In the genomic region with DNA sequence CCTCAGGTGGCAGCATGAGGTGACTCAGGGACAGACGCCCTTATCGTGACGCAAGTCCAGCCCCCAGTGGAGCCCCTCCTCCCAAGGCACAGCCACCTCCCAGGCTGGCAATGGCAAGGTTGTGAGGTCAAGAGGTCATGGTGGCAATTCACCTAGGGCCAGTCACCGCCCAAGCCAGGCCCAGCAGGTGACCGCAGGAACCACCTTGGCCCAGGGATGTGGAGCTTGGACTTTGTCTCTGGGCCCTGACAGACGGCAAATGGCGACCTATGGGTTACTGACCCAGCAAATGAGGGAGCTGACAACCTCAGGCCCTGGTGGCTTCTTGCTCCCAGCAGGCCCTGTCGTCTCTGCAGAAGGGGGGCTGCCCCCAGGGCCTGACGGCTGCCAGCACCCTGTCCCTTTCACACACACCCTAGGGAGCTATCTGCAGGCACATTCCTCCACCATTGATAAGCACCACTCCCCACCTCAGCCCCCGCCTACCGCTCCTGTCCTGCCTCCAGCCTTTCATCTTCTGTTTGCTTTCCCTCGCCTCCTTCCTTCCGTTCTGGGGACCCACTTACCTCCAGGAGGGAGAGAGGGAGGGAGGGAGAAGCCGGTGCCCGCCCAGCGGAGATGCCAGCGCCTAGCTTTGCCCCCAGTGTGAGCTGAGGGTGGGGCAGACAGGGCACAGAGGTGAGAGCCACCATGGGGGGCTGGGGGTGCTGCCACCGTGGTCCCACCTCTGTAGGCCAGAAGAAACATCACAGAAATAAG, we compare ENCODE assay signal across 2 cellular contexts.
TF ChIP-seq lines count a peak whose summit lies in the region.

No MANE protein-coding gene starts in this region.

TF ChIP-seq in K562, 482 proteins besides CTCF, POLR2A, EP300 and RAD21 (continues in another document):
- TF ChIP-seq POLR2AphosphoS5 (IDR thresholded peaks at IDR 0.05; ENCODE audit: control insufficient read depth, insufficient read depth, low read depth, low read length) (peak; percentile 85), PHB2 (IDR thresholded peaks at IDR 0.05; ENCODE audit: low read depth) (peak; percentile 49; the same call in 1 of the 2 replicates), NCOA1 (IDR thresholded peaks at IDR 0.05; ENCODE audit: low read depth) (peak; percentile 69; the same call in 1 of the 2 replicates), ZNF24 (IDR thresholded peaks at IDR 0.05) (0 out of 2 replicates have a peak, but pooled peaks have one; percentile 29), SRSF9 (IDR thresholded peaks at IDR 0.05; ENCODE audit: borderline replicate concordance, low read depth, low read length) (no peak), FOXP1 (CRISPR knock-in tag; IDR thresholded peaks at IDR 0.05) (no peak), DMBX1 (CRISPR knock-in tag; IDR thresholded peaks at IDR 0.05; ENCODE audit: borderline replicate concordance) (no peak), KDM1A (IDR thresholded peaks at IDR 0.05) (peak; percentile 81 to 85; a peak in 3 of 4 replicates), FUS (optimal IDR thresholded peaks at IDR 0.05; ENCODE audit: low read depth, low read length) (no peak), EZH2 (IDR thresholded peaks at IDR 0.05; ENCODE audit: borderline replicate concordance, low read depth, low read length) (no peak), PRMT5 (CRISPR knock-in tag; IDR thresholded peaks at IDR 0.05) (no peak), SNIP1 (IDR thresholded peaks at IDR 0.05; ENCODE audit: low read depth) (no peak), CBFA2T3 (IDR thresholded peaks at IDR 0.05) (peak; percentile 96), MYNN (IDR thresholded peaks at IDR 0.05) (peak; percentile 92), MYNN (CRISPR knock-in tag; IDR thresholded peaks at IDR 0.05) (no peak), ZNF133 (CRISPR knock-in tag; IDR thresholded peaks at IDR 0.05) (no peak), E2F3 (CRISPR knock-in tag; IDR thresholded peaks at IDR 0.05) (no peak), JUND (IDR thresholded peaks at IDR 0.05; ENCODE audit: borderline replicate concordance, low read depth, low read length) (peak; percentile 64), JUND (tag; IDR thresholded peaks at IDR 0.05; ENCODE audit: borderline replicate concordance, low read depth, low read length) (peak; percentile 54; the same call in 1 of the 3 replicates), ZFX (CRISPR knock-in tag; IDR thresholded peaks at IDR 0.05) (peak; percentile 66), ARID1B (IDR thresholded peaks at IDR 0.05) (peak; percentile 96)
- TF ChIP-seq, protein P1, sequence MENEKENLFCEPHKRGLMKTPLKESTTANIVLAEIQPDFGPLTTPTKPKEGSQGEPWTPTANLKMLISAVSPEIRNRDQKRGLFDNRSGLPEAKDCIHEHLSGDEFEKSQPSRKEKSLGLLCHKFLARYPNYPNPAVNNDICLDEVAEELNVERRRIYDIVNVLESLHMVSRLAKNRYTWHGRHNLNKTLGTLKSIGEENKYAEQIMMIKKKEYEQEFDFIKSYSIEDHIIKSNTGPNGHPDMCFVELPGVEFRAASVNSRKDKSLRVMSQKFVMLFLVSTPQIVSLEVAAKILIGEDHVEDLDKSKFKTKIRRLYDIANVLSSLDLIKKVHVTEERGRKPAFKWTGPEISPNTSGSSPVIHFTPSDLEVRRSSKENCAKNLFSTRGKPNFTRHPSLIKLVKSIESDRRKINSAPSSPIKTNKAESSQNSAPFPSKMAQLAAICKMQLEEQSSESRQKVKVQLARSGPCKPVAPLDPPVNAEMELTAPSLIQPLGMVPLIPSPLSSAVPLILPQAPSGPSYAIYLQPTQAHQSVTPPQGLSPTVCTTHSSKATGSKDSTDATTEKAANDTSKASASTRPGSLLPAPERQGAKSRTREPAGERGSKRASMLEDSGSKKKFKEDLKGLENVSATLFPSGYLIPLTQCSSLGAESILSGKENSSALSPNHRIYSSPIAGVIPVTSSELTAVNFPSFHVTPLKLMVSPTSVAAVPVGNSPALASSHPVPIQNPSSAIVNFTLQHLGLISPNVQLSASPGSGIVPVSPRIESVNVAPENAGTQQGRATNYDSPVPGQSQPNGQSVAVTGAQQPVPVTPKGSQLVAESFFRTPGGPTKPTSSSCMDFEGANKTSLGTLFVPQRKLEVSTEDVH (IDR thresholded peaks at IDR 0.05; ENCODE audit: low read depth, partially characterized antibody), result no peak
- TF ChIP-seq, protein P2, sequence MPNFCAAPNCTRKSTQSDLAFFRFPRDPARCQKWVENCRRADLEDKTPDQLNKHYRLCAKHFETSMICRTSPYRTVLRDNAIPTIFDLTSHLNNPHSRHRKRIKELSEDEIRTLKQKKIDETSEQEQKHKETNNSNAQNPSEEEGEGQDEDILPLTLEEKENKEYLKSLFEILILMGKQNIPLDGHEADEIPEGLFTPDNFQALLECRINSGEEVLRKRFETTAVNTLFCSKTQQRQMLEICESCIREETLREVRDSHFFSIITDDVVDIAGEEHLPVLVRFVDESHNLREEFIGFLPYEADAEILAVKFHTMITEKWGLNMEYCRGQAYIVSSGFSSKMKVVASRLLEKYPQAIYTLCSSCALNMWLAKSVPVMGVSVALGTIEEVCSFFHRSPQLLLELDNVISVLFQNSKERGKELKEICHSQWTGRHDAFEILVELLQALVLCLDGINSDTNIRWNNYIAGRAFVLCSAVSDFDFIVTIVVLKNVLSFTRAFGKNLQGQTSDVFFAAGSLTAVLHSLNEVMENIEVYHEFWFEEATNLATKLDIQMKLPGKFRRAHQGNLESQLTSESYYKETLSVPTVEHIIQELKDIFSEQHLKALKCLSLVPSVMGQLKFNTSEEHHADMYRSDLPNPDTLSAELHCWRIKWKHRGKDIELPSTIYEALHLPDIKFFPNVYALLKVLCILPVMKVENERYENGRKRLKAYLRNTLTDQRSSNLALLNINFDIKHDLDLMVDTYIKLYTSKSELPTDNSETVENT (CRISPR knock-in tag; IDR thresholded peaks at IDR 0.05), result peak; percentile 31; the same call in 1 of the 2 replicates
- TF ChIP-seq, protein P3, sequence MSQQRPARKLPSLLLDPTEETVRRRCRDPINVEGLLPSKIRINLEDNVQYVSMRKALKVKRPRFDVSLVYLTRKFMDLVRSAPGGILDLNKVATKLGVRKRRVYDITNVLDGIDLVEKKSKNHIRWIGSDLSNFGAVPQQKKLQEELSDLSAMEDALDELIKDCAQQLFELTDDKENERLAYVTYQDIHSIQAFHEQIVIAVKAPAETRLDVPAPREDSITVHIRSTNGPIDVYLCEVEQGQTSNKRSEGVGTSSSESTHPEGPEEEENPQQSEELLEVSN (IDR thresholded peaks at IDR 0.05; ENCODE audit: borderline replicate concordance in 1 of 2, extremely low read depth in 1 of 2, insufficient read depth in 1 of 2, insufficient read length in 1 of 2, low read depth in 1 of 2, low read length in 1 of 2, poor library complexity in 1 of 2, severe bottlenecking in 1 of 2), result peak; percentile 13 to 23
- TF ChIP-seq, protein P4, sequence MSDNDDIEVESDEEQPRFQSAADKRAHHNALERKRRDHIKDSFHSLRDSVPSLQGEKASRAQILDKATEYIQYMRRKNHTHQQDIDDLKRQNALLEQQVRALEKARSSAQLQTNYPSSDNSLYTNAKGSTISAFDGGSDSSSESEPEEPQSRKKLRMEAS (CRISPR knock-in tag; IDR thresholded peaks at IDR 0.05), result no peak; the same call in 1 of the 2 replicates
- TF ChIP-seq, protein P5, sequence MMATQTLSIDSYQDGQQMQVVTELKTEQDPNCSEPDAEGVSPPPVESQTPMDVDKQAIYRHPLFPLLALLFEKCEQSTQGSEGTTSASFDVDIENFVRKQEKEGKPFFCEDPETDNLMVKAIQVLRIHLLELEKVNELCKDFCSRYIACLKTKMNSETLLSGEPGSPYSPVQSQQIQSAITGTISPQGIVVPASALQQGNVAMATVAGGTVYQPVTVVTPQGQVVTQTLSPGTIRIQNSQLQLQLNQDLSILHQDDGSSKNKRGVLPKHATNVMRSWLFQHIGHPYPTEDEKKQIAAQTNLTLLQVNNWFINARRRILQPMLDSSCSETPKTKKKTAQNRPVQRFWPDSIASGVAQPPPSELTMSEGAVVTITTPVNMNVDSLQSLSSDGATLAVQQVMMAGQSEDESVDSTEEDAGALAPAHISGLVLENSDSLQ (IDR thresholded peaks at IDR 0.05), result peak; percentile 81

TF ChIP-seq in liver, 16 proteins besides CTCF, POLR2A, EP300 and RAD21:
- TF ChIP-seq TAF1 (conservative IDR thresholded peaks at IDR 0.05), result no peak
- TF ChIP-seq YY1 (IDR thresholded peaks at IDR 0.05), result peak; percentile 93
- TF ChIP-seq HNF4G (IDR thresholded peaks at IDR 0.05), result peak; percentile 97
- TF ChIP-seq, protein P4 (IDR thresholded peaks at IDR 0.05), result peak; percentile 93
- TF ChIP-seq FOXA2 (IDR thresholded peaks at IDR 0.05), result peak; percentile 58
- TF ChIP-seq FOXA1 (IDR thresholded peaks at IDR 0.05), result peak; percentile 71
- TF ChIP-seq, protein P6, sequence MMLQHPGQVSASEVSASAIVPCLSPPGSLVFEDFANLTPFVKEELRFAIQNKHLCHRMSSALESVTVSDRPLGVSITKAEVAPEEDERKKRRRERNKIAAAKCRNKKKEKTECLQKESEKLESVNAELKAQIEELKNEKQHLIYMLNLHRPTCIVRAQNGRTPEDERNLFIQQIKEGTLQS (IDR thresholded peaks at IDR 0.05), result peak; percentile 70
- peak; percentile 98 for TF ChIP-seq HNF4A (conservative IDR thresholded peaks at IDR 0.05)
- TF ChIP-seq EGR1 (IDR thresholded peaks at IDR 0.05; ENCODE audit: low read depth in 2 of 2), result peak in 1 of 2 donors; percentile 78
- TF ChIP-seq SP1 (IDR thresholded peaks at IDR 0.05), result peak; percentile 98
- peak in 1 of 2 donors; percentile 69 for TF ChIP-seq GABPA (IDR thresholded peaks at IDR 0.05 in 1 of 2, conservative IDR thresholded peaks at IDR 0.05 in 1 of 2)
- TF ChIP-seq JUND (IDR thresholded peaks at IDR 0.05), result peak; percentile 70 to 81
- peak; percentile 100 for TF ChIP-seq NR2F2 (IDR thresholded peaks at IDR 0.05)
- TF ChIP-seq, protein P7, sequence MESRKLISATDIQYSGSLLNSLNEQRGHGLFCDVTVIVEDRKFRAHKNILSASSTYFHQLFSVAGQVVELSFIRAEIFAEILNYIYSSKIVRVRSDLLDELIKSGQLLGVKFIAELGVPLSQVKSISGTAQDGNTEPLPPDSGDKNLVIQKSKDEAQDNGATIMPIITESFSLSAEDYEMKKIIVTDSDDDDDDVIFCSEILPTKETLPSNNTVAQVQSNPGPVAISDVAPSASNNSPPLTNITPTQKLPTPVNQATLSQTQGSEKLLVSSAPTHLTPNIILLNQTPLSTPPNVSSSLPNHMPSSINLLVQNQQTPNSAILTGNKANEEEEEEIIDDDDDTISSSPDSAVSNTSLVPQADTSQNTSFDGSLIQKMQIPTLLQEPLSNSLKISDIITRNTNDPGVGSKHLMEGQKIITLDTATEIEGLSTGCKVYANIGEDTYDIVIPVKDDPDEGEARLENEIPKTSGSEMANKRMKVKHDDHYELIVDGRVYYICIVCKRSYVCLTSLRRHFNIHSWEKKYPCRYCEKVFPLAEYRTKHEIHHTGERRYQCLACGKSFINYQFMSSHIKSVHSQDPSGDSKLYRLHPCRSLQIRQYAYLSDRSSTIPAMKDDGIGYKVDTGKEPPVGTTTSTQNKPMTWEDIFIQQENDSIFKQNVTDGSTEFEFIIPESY (IDR thresholded peaks at IDR 0.05), result no peak
- peak; percentile 100 for TF ChIP-seq RXRA (IDR thresholded peaks at IDR 0.05)
- TF ChIP-seq, protein P8, sequence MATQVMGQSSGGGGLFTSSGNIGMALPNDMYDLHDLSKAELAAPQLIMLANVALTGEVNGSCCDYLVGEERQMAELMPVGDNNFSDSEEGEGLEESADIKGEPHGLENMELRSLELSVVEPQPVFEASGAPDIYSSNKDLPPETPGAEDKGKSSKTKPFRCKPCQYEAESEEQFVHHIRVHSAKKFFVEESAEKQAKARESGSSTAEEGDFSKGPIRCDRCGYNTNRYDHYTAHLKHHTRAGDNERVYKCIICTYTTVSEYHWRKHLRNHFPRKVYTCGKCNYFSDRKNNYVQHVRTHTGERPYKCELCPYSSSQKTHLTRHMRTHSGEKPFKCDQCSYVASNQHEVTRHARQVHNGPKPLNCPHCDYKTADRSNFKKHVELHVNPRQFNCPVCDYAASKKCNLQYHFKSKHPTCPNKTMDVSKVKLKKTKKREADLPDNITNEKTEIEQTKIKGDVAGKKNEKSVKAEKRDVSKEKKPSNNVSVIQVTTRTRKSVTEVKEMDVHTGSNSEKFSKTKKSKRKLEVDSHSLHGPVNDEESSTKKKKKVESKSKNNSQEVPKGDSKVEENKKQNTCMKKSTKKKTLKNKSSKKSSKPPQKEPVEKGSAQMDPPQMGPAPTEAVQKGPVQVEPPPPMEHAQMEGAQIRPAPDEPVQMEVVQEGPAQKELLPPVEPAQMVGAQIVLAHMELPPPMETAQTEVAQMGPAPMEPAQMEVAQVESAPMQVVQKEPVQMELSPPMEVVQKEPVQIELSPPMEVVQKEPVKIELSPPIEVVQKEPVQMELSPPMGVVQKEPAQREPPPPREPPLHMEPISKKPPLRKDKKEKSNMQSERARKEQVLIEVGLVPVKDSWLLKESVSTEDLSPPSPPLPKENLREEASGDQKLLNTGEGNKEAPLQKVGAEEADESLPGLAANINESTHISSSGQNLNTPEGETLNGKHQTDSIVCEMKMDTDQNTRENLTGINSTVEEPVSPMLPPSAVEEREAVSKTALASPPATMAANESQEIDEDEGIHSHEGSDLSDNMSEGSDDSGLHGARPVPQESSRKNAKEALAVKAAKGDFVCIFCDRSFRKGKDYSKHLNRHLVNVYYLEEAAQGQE (IDR thresholded peaks at IDR 0.05), result peak; percentile 68
